Comparison of ENCODE assay signal across 8 cellular contexts in genomic region chr11:119085523-119085878, GRCh38. TPM values are rescaled to one million over a fixed set of nuclear protein-coding genes. Genes with fewer than 3 reads are reported as not detected.
DNase-seq lines count a peak whose midpoint lies in the region; ATAC-seq and TF ChIP-seq lines count a peak whose summit lies in the region.

No MANE protein-coding gene starts in this region.

- TF ChIP-seq EP300 in gastroesophageal sphincter (IDR thresholded peaks at IDR 0.05), result no peak

- H3K36me3 ChIP-seq in gastroesophageal sphincter (peaks cover 0 to 29% of the 10 kb centered on the region in 2 donors), skeletal muscle tissue (ENCODE audit: control insufficient read depth in 3 of 3, insufficient read depth in 3 of 3, low read length in 3 of 3) (peaks cover 21 to 32% (median 32%) of the 10 kb centered on the region in 3 donors)

- peaks cover 21% of the 10 kb centered on the region for H3K4me1 Mint-ChIP-seq in activated CD4-positive, alpha-beta memory T cell treated with anti-CD3 and anti-CD28 coated beads for 36 hours (ENCODE audit: low read depth)

- H3K36me3 Mint-ChIP-seq in activated CD4-positive, alpha-beta memory T cell treated with anti-CD3 and anti-CD28 coated beads for 36 hours, result peaks cover 10% of the 10 kb centered on the region

- H3K27me3 Mint-ChIP-seq in activated CD4-positive, alpha-beta memory T cell treated with anti-CD3 and anti-CD28 coated beads for 36 hours, result no peaks in the 10 kb centered on the region

- peak; percentile 7 for ATAC-seq in HG02970 (IDR thresholded peaks at IDR 0.05; ENCODE audit: low FRiP score, unreplicated experiment)
- no peak for ATAC-seq in gastroesophageal sphincter

- no peaks in the 10 kb centered on the region for H3K9me3 Mint-ChIP-seq in activated CD4-positive, alpha-beta memory T cell treated with anti-CD3 and anti-CD28 coated beads for 36 hours

- POLR2A ChIA-PET in GM10248 (lab: Yijun Ruan, JAX), result interaction anchor here (0.6 to 5.5 kb wide), 14 partner anchors 7 to 1758 kb away, joined by 3 to 76 read pairs (median 8); partner anchors contain the start of genes HINFP, HYOU1 and VPS11
- POLR2A ChIA-PET in activated CD4-positive, alpha-beta memory T cell treated with anti-CD3 and anti-CD28 coated beads for 36 hours (lab: Charles Lee), result interaction anchor here (0.6 to 4.5 kb wide), 9 partner anchors 9 to 458 kb away, joined by 3 to 41 read pairs (median 6); partner anchors contain the start of genes C2CD2L, DPAGT1, HYOU1 and TRAPPC4

- no peak for TF ChIP-seq POLR2A in gastroesophageal sphincter (IDR thresholded peaks at IDR 0.05)

- TF ChIP-seq CTCF in GM10248 (IDR thresholded peaks at IDR 0.05; ENCODE audit: control extremely low read depth, extremely low read depth, low read depth, missing control alignments), result no peak
- no peak for TF ChIP-seq CTCF in gastroesophageal sphincter (IDR thresholded peaks at IDR 0.05)

- DNase-seq in GM10248 (ENCODE audit: extremely low spot score), result peak; percentile 34
- peak; percentile 61 for DNase-seq in activated CD4-positive, alpha-beta memory T cell treated with anti-CD3 and anti-CD28 coated beads for 36 hours
- no peak for DNase-seq in NCI-H2227 (lab: John Stamatoyannopoulos, UW; ENCODE audit: unreplicated experiment)
- DNase-seq in DMS153 treated with DMSO at 0.1 percent for 48 hours (lab: John Stamatoyannopoulos, UW; ENCODE audit: unreplicated experiment), result no peak
- no peak for DNase-seq in NCI-H748 treated with DMSO at 0.1 percent for 48 hours (lab: John Stamatoyannopoulos, UW)

- H3K9ac ChIP-seq in skeletal muscle tissue (ENCODE audit: low read depth in 1 of 3, low read length in 3 of 3), result peak overlapping the region; percentile 84 to 95 (median 91)

- H3K4me3 ChIP-seq in gastroesophageal sphincter, result peak overlapping the region; percentile 76 to 96
- peak overlapping the region; percentile 96 to 98 (median 96) for H3K4me3 ChIP-seq in skeletal muscle tissue (ENCODE audit: low read length in 3 of 3)

- CTCF ChIA-PET in GM10248 (lab: Yijun Ruan, JAX), result interaction anchor here (1.0 to 1.6 kb wide), 5 partner anchors 9 to 18 kb away, joined by 3 to 7 read pairs (median 4); partner anchors contain the start of gene VPS11
- CTCF ChIA-PET in activated CD4-positive, alpha-beta memory T cell treated with anti-CD3 and anti-CD28 coated beads for 36 hours (lab: Charles Lee), result interaction anchor here (0.8 to 2.6 kb wide), 6 partner anchors 9 to 199 kb away, joined by 3 to 10 read pairs (median 4); partner anchors contain the start of genes CBL, DPAGT1 and VPS11

- WGBS in gastroesophageal sphincter (ENCODE audit: low coverage in 1 of 2), 2 donors, result 50% methylated on average over 1 of the region's 10 CpGs; no CpG with 5 or more reads in 1 of the 2 donors

- peaks cover 0 to 19% (median 9%) of the 10 kb centered on the region in 3 donors for H3K4me1 ChIP-seq in gastroesophageal sphincter
- H3K4me1 ChIP-seq in skeletal muscle tissue (ENCODE audit: control insufficient read depth in 3 of 3, insufficient read depth in 3 of 3, low read length in 3 of 3), result peaks cover 13 to 29% (median 16%) of the 10 kb centered on the region in 3 donors

- H3K9me3 ChIP-seq in gastroesophageal sphincter (no peaks in the 10 kb centered on the region), skeletal muscle tissue (ENCODE audit: control insufficient read depth in 3 of 3, low read length in 3 of 3) (no peaks in the 10 kb centered on the region)

- H3K4me3 Mint-ChIP-seq in activated CD4-positive, alpha-beta memory T cell treated with anti-CD3 and anti-CD28 coated beads for 36 hours, result peak overlapping the region; percentile 98

- intact Hi-C loops in activated CD4-positive, alpha-beta memory T cell treated with anti-CD3 and anti-CD28 coated beads for 36 hours (cut with micrococcal nuclease), result loop anchor here (1.0 to 2.0 kb wide), 3 partner anchors 10 to 35 kb away; partner anchors contain the start of genes HINFP and VPS11

- H3K27ac Mint-ChIP-seq in activated CD4-positive, alpha-beta memory T cell treated with anti-CD3 and anti-CD28 coated beads for 36 hours, result peak overlapping the region; percentile 95

- H3K27ac ChIP-seq in gastroesophageal sphincter (peak overlapping the region; percentile 88 to 95 (median 94)), skeletal muscle tissue (ENCODE audit: low read depth, low read length) (peak overlapping the region; percentile 85)

- H3K27me3 ChIP-seq in gastroesophageal sphincter (no peaks in the 10 kb centered on the region), skeletal muscle tissue (ENCODE audit: control insufficient read depth in 3 of 3, insufficient read depth in 3 of 3, low read length in 3 of 3) (no peaks in the 10 kb centered on the region)

RNA-seq across cellular contexts. Expression of gene HMBS, which starts 0.8 kb away (rescaled TPM):
- 10 to 100 TPM; 31.2 to 33.8 TPM for total RNA-seq in activated CD4-positive, alpha-beta memory T cell treated with anti-CD3 and anti-CD28 coated beads for 36 hours
- total RNA-seq in gastroesophageal sphincter, result 10 to 100 TPM in 2 of 4 donors, 1 to 10 TPM in 2; 1.2 to 27.1 (median 9.8) TPM
- total RNA-seq in skeletal muscle tissue, result 6.8 TPM

RNA-seq across cellular contexts. Expression of gene DPAGT1, which starts 16.2 kb away (rescaled TPM):
- total RNA-seq in activated CD4-positive, alpha-beta memory T cell treated with anti-CD3 and anti-CD28 coated beads for 36 hours, result 10 to 100 TPM; 64.4 to 66.9 TPM
- total RNA-seq in gastroesophageal sphincter (10 to 100 TPM; 10.7 to 28.1 (median 21.4) TPM), skeletal muscle tissue (8.4 TPM)

RNA-seq across cellular contexts. Expression of gene VPS11, which starts 17.9 kb away (rescaled TPM):
- total RNA-seq in activated CD4-positive, alpha-beta memory T cell treated with anti-CD3 and anti-CD28 coated beads for 36 hours, result 10 to 100 TPM; 19.2 to 21.1 TPM
- total RNA-seq in gastroesophageal sphincter (10 to 100 TPM; 23.9 to 45.6 (median 35.8) TPM), skeletal muscle tissue (21.4 TPM)

RNA-seq across cellular contexts. Expression of gene C2CD2L, which starts 21.6 kb away (rescaled TPM):
- 10 to 100 TPM; 23.6 to 25.2 TPM for total RNA-seq in activated CD4-positive, alpha-beta memory T cell treated with anti-CD3 and anti-CD28 coated beads for 36 hours
- total RNA-seq in gastroesophageal sphincter (10 to 100 TPM in 1 of 4 donors, 1 to 10 TPM in 3; 3.4 to 13.3 (median 8.3) TPM), skeletal muscle tissue (2.1 TPM)

RNA-seq across cellular contexts. Expression of gene HYOU1, which starts 28.5 kb away (rescaled TPM):
- total RNA-seq in activated CD4-positive, alpha-beta memory T cell treated with anti-CD3 and anti-CD28 coated beads for 36 hours, result 100 to 1,000 TPM; 127 to 136 TPM
- total RNA-seq in gastroesophageal sphincter (10 to 100 TPM; 37.8 to 63.0 (median 57.9) TPM), skeletal muscle tissue (23.0 TPM)

Comparison
In these comparisons a context has a peak if more than half of its experiments do, and no peak if none do; other contexts are left out.
1. DNase-seq: peak in GM10248 (single experiment) and activated CD4-positive, alpha-beta memory T cell treated with anti-CD3 and anti-CD28 coated beads for 36 hours (single experiment); none in NCI-H2227 (single experiment), DMS153 treated with DMSO at 0.1 percent for 48 hours (single experiment) and NCI-H748 treated with DMSO at 0.1 percent for 48 hours (single experiment).